In the genomic region with DNA sequence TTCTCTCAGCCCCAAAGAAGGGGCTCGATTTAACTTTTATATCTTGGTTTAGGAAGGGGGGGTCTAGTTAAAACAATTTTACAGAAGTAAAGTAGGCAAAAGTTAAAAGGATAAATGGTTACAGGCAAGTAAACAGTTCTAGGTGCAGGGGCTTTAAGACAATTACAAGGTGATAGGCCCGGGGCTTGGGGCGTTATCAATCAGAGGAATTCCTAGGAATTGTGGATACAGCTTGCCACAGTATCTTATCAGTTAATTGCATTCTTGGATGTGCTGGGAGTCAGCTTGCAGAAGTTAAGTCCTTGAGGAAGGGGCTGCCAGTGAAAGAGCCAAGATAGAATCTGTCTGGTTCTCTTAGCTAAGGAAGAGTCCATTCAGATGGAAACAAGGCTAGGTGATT, we compare ENCODE assay signal across 1 cellular context.
TF ChIP-seq lines count a peak whose summit lies in the region.

No MANE protein-coding gene starts in this region.

TF ChIP-seq in H1, 55 proteins besides CTCF, POLR2A, EP300 and RAD21:
- TF ChIP-seq CEBPB (IDR thresholded peaks at IDR 0.05; ENCODE audit: low read depth, low read length) (no peak), KDM4A (IDR thresholded peaks at IDR 0.05; ENCODE audit: low read depth, low read length, severe bottlenecking) (no peak), ZNF274 (IDR thresholded peaks at IDR 0.05; ENCODE audit: borderline replicate concordance, extremely low read depth, low read length) (no peak), SP2 (IDR thresholded peaks at IDR 0.05; ENCODE audit: low read length) (no peak), SRF (IDR thresholded peaks at IDR 0.05; ENCODE audit: low read depth, low read length) (no peak)
- TF ChIP-seq, protein P1, sequence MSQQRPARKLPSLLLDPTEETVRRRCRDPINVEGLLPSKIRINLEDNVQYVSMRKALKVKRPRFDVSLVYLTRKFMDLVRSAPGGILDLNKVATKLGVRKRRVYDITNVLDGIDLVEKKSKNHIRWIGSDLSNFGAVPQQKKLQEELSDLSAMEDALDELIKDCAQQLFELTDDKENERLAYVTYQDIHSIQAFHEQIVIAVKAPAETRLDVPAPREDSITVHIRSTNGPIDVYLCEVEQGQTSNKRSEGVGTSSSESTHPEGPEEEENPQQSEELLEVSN (IDR thresholded peaks at IDR 0.05), result no peak
